ENCODE assay signal across 1 cellular context in the genomic region with DNA sequence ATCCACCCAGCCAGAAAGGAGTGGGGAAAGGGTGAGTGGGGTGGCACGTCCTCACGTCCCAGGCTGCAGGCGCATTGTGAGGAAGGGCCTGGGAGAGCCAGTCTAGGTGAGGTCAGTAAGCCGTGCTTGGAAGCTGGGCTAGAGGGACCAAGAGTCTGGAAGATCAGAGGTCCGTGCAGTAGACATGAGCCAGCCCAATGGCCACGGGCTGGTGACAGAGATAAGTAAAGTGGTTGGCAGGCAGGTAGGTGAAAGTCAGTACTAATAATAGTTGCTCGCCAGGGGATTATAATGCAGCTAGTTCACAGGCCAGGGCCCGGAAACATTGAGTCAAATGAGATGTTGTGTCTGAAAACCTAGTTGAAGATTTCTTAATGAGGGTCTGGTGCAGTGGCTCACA.
TF ChIP-seq lines count a peak whose summit lies in the region.

No MANE protein-coding gene starts in this region.

TF ChIP-seq in H1, 55 proteins besides CTCF, POLR2A, EP300 and RAD21 (continued from another document):
- TF ChIP-seq CEBPB (IDR thresholded peaks at IDR 0.05; ENCODE audit: low read depth, low read length): no peak
- TF ChIP-seq, protein P1, sequence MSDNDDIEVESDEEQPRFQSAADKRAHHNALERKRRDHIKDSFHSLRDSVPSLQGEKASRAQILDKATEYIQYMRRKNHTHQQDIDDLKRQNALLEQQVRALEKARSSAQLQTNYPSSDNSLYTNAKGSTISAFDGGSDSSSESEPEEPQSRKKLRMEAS (IDR thresholded peaks at IDR 0.05): no peak
- no peak for TF ChIP-seq TBP (IDR thresholded peaks at IDR 0.05; ENCODE audit: low read depth, low read length)
- no peak for TF ChIP-seq SIRT6 (IDR thresholded peaks at IDR 0.05; ENCODE audit: low read length)
- TF ChIP-seq RBBP5 (IDR thresholded peaks at IDR 0.05; ENCODE audit: borderline replicate concordance, low read depth, low read length): no peak
- TF ChIP-seq BACH1 (IDR thresholded peaks at IDR 0.05; ENCODE audit: low read length): no peak
- TF ChIP-seq TAF7 (optimal IDR thresholded peaks at IDR 0.05; ENCODE audit: borderline replicate concordance, low read depth, low read length): no peak
- TF ChIP-seq BCL11A (IDR thresholded peaks at IDR 0.05; ENCODE audit: low read depth in 2 of 2, low read length in 2 of 2): no peak
- no peak for TF ChIP-seq NRF1 (IDR thresholded peaks at IDR 0.05; ENCODE audit: low read depth, low read length)
- TF ChIP-seq KDM1A (IDR thresholded peaks at IDR 0.05; ENCODE audit: borderline replicate concordance, low read length): no peak
